8 cellular contexts compared by ENCODE assay signal in genomic region chr3:28241221-28242160, GRCh38. TPM values are rescaled to one million over a fixed set of nuclear protein-coding genes. Genes with fewer than 3 reads are reported as not detected.
DNase-seq lines count a peak whose midpoint lies in the region; ATAC-seq and TF ChIP-seq lines count a peak whose summit lies in the region.

TSS of gene CMC1 (plus strand) at chr3:28241619. CDS start at chr3:28241794, 175 bp downstream.

- H3K18ac ChIP-seq in trophoblast cell (ENCODE audit: low read length), result peak within 1 kb of the TSS; percentile 38

- H3K4me2 ChIP-seq in trophoblast cell (ENCODE audit: low read length), result peak within 1 kb of the TSS; percentile 83

- peaks cover 5% of the 10 kb centered on the region for H3K79me1 ChIP-seq in trophoblast cell (ENCODE audit: low read length)

- H4K12ac ChIP-seq in trophoblast cell (ENCODE audit: low read depth, low read length), result peak within 1 kb of the TSS; percentile 87

- peaks cover 6% of the 10 kb centered on the region for H3K4me1 ChIP-seq in adipocyte (ENCODE audit: control insufficient read depth, insufficient read depth, low read length)
- peaks cover 3% of the 10 kb centered on the region for H3K4me1 ChIP-seq in cardiac muscle cell (ENCODE audit: low read depth)
- H3K4me1 ChIP-seq in trophoblast cell (ENCODE audit: control insufficient read depth in 1 of 2, insufficient read depth in 2 of 2, low read length in 2 of 2), result peaks cover 0 to 4% of the 10 kb centered on the region in 2 experiments
- peaks cover 0 to 29% (median 21%) of the 10 kb centered on the region in 4 donors for H3K4me1 ChIP-seq in transverse colon

- peak; percentile 92 for TF ChIP-seq POLR2A in transverse colon (IDR thresholded peaks at IDR 0.05)

- peak within 1 kb of the TSS; percentile 62 for H2BK5ac ChIP-seq in trophoblast cell (ENCODE audit: low read depth, low read length, poor library complexity)

- peak within 1 kb of the TSS; percentile 88 for H3K14ac ChIP-seq in trophoblast cell (ENCODE audit: low read length)

- DNase-seq in NCI-H1436 (lab: John Stamatoyannopoulos, UW), result peak; percentile 84
- peak; percentile 86 for DNase-seq in T follicular helper cell (ENCODE audit: low read depth)
- DNase-seq in adipocyte (ENCODE audit: low read depth), result peak; percentile 99
- peak; percentile 98 for DNase-seq in cardiac muscle cell (ENCODE audit: low read depth in 1 of 2, low spot score in 1 of 2)
- DNase-seq in trophoblast cell, result peak; percentile 99
- peak; percentile 99 for DNase-seq in transverse colon

- H3K27me3 ChIP-seq in adipocyte (replicated peaks; ENCODE audit: control insufficient read depth, insufficient read depth, low read length) (no peaks in the 10 kb centered on the region), cardiac muscle cell (no peaks in the 10 kb centered on the region), trophoblast cell (ENCODE audit: insufficient read depth, low read length) (no peaks in the 10 kb centered on the region), transverse colon (no peaks in the 10 kb centered on the region)

- H3K9me3 ChIP-seq in adipocyte (ENCODE audit: control insufficient read depth, low read length), result no peaks in the 10 kb centered on the region
- H3K9me3 ChIP-seq in cardiac muscle cell (ENCODE audit: low read depth), result no peaks in the 10 kb centered on the region
- no peaks in the 10 kb centered on the region for H3K9me3 ChIP-seq in trophoblast cell (ENCODE audit: insufficient read depth, low read depth, low read length)
- no peaks in the 10 kb centered on the region for H3K9me3 ChIP-seq in transverse colon

- H2BK120ac ChIP-seq in trophoblast cell (ENCODE audit: insufficient read depth, low read length, poor library complexity), result peak within 1 kb of the TSS; percentile 44

- H3K79me2 ChIP-seq in trophoblast cell (ENCODE audit: control insufficient read depth, insufficient read depth, low read length, poor library complexity), result peaks cover 3% of the 10 kb centered on the region

- H3K4me3 ChIP-seq in GM12875 (ENCODE audit: low read depth, low read length) (peak within 1 kb of the TSS; percentile 88), adipocyte (ENCODE audit: low read length) (peak within 1 kb of the TSS; percentile 98), cardiac muscle cell (peak within 1 kb of the TSS; percentile 59), trophoblast cell (ENCODE audit: low read depth, low read length) (peak within 1 kb of the TSS; percentile 85), transverse colon (peak within 1 kb of the TSS; percentile 73 to 94 (median 83))

- H2BK12ac ChIP-seq in trophoblast cell (ENCODE audit: low read length), result no peak within 1 kb of the TSS

- no peak within 1 kb of the TSS for H3K23ac ChIP-seq in trophoblast cell (ENCODE audit: low read length)

- no peak within 1 kb of the TSS for H2AK5ac ChIP-seq in trophoblast cell (ENCODE audit: low read length)

- in situ Hi-C loops in transverse colon (cut with MboI; ENCODE audit: low pct_ligation_motif_present in 1 of 4, low pct_unique_long_range_greater_than_20kb in 1 of 4, low sequenced_read_pairs in 3 of 4), result no loop called here

- no CpG with 5 or more reads among the region's 68 CpGs for WGBS in trophoblast cell (ENCODE audit: extremely low coverage, insufficient coverage, insufficient read length)
- WGBS in transverse colon (ENCODE audit: low coverage in 1 of 2), 2 donors, result 0% methylated on average over 54 of the region's 68 CpGs; no CpG with 5 or more reads in 1 of the 2 donors

- peak within 1 kb of the TSS; percentile 75 for H3K4ac ChIP-seq in trophoblast cell (ENCODE audit: low read depth, low read length)

- no peak for TF ChIP-seq CTCF in GM12875 (IDR thresholded peaks at IDR 0.05; ENCODE audit: borderline replicate concordance, insufficient read depth, low read depth, low read length)
- no peak for TF ChIP-seq CTCF in cardiac muscle cell (IDR thresholded peaks at IDR 0.05; ENCODE audit: low read depth, low read length)
- no peak for TF ChIP-seq CTCF in transverse colon (IDR thresholded peaks at IDR 0.05)

- H4K91ac ChIP-seq in trophoblast cell (ENCODE audit: low read depth, low read length), result peak within 1 kb of the TSS; percentile 82

- H3K27ac ChIP-seq in cardiac muscle cell (peak within 1 kb of the TSS; percentile 76), trophoblast cell (ENCODE audit: low read depth, low read length) (peak within 1 kb of the TSS; percentile 54), transverse colon (peak within 1 kb of the TSS; percentile 87 to 92 (median 88))

- TF ChIP-seq EP300 in transverse colon (IDR thresholded peaks at IDR 0.05; ENCODE audit: low read depth), result no peak

- intact Hi-C loops in transverse colon (cut with DNase I; ENCODE audit: low total_unique reads), result no loop called here

- H3K9ac ChIP-seq in adipocyte (ENCODE audit: low read length) (peak within 1 kb of the TSS; percentile 95), trophoblast cell (ENCODE audit: low read length) (peak within 1 kb of the TSS; percentile 86)

- H4K8ac ChIP-seq in trophoblast cell (ENCODE audit: low read depth, low read length), result peak within 1 kb of the TSS; percentile 91

- ATAC-seq in HG02798 (IDR thresholded peaks at IDR 0.05; ENCODE audit: poor library complexity, unreplicated experiment), result peak; percentile 99

- H2AFZ ChIP-seq in trophoblast cell (ENCODE audit: insufficient read depth, low read length, poor library complexity), result peak within 1 kb of the TSS; percentile 88

- H3K36me3 ChIP-seq in adipocyte (ENCODE audit: control insufficient read depth, insufficient read depth, low read length, severe bottlenecking) (no peaks in the 10 kb centered on the region), cardiac muscle cell (no peaks in the 10 kb centered on the region), trophoblast cell (ENCODE audit: control insufficient read depth in 1 of 2, insufficient read depth in 2 of 2, low read length in 2 of 2) (no peaks in the 10 kb centered on the region), transverse colon (no peaks in the 10 kb centered on the region)

RNA-seq across cellular contexts. Expression of gene CMC1, which starts in this region (rescaled TPM):
- total RNA-seq in cardiac muscle cell (9.2 and 14.0 TPM in 2 replicates), transverse colon (10 to 100 TPM in 2 of 4 donors, 1 to 10 TPM in 1, under 1 TPM in 1; 0.20 to 15.2 (median 10.7) TPM)
- 72.0 and 84.9 TPM in 2 replicates for polyA plus RNA-seq in cardiac muscle cell
- polyA plus RNA-seq in trophoblast cell (2013), result 31.9 and 32.6 TPM in 2 replicates

Comparison
In these comparisons a context has a peak if more than half of its experiments do, and no peak if none do; other contexts are left out.
1. Peak in every context shown above with its lines: DNase-seq, ATAC-seq, H3K4me3 ChIP-seq and H3K27ac ChIP-seq.